ENCODE assay signal across 14 cellular contexts in genomic region chrX:88397551-88397950, GRCh38.
"Had no signal": no experiment of that assay in that cellular context is flagged by ENCODE, and none has a peak within 500 bp of the region (broad histone marks: within the 10 kb centered on the region; RNA-seq: fewer than 3 reads in every experiment).

No MANE protein-coding gene starts in this region.

- ATAC-seq: activated CD8-positive, alpha-beta memory T cell treated with anti-CD3 and anti-CD28 coated beads, Interleukin-2, amount 10 ng/mL, durations not matched to agents 7 days and 5 days; activated naive CD4-positive, alpha-beta T cell treated with anti-CD3 and anti-CD28 coated beads, Interleukin-2, amount 50 U/mL, for 72 hours; activated T-cell treated with anti-CD3 and anti-CD28 coated beads, Interleukin-2, amount 50 U/mL, for 4 hours; esophagus mucosa; natural killer cell treated with Interleukin-12 subunit alpha and Interleukin-12 subunit beta and Interleukin-15 and Interleukin-18, amount 100 ng/mL, for 72 hours had no signal

- H3K9me3 Mint-ChIP-seq: activated T-cell treated with anti-CD3 and anti-CD28 coated beads, Interleukin-2, amount 50 U/mL, for 4 hours; natural killer cell treated with Interleukin-12 subunit alpha and Interleukin-12 subunit beta and Interleukin-15 and Interleukin-18, amount 100 ng/mL, for 72 hours; stimulated activated naive CD8-positive, alpha-beta T cell treated with anti-CD3 and anti-CD28 coated beads, Interleukin-15, Interleukin-2, amounts not matched to agents 100 ng/mL and 50 ng/mL, for 24 hours had no signal

- DNase-seq: activated CD4-positive, alpha-beta T cell treated with anti-CD3 and anti-CD28 coated beads, Interleukin-2, amount 50 U/mL, for 48 hours; activated CD4-positive, CD25-positive, alpha-beta regulatory T cell treated with anti-CD3 and anti-CD28 coated beads, Interleukin-2, amount 50 U/mL, for 72 hours; activated CD8-positive, alpha-beta memory T cell treated with anti-CD3 and anti-CD28 coated beads, Interleukin-2, amount 10 ng/mL, durations not matched to agents 7 days and 5 days; activated effector memory CD4-positive, alpha-beta T cell treated with anti-CD3 and anti-CD28 coated beads, Interleukin-2, amount 50 U/mL, for 16 hours; activated T-cell treated with anti-CD3 and anti-CD28 coated beads, Interleukin-2, amount 50 U/mL, for 4 hours; brain microvascular endothelial cell; dermis blood vessel endothelial cell; stimulated activated CD4-positive, alpha-beta T cell treated with anti-CD3 and anti-CD28 coated beads, Interleukin-15, amount 100 ng/mL, for 24 hours; stimulated activated CD4-positive, alpha-beta T cell treated with anti-CD3 and anti-CD28 coated beads, Interleukin-4, amount 100 ng/mL, for 24 hours; testis had no signal

- H3K36me3 Mint-ChIP-seq: activated CD8-positive, alpha-beta memory T cell treated with anti-CD3 and anti-CD28 coated beads, Interleukin-2, amount 10 ng/mL, durations not matched to agents 7 days and 5 days; activated naive CD4-positive, alpha-beta T cell treated with anti-CD3 and anti-CD28 coated beads, Interleukin-2, amount 50 U/mL, for 72 hours; natural killer cell treated with Interleukin-12 subunit alpha and Interleukin-12 subunit beta and Interleukin-15 and Interleukin-18, amount 100 ng/mL, for 72 hours had no signal

- H3K4me3 Mint-ChIP-seq: activated CD8-positive, alpha-beta memory T cell treated with anti-CD3 and anti-CD28 coated beads, Interleukin-2, amount 10 ng/mL, durations not matched to agents 7 days and 5 days; activated T-cell treated with anti-CD3 and anti-CD28 coated beads, Interleukin-2, amount 50 U/mL, for 4 hours; natural killer cell treated with Interleukin-12 subunit alpha and Interleukin-12 subunit beta and Interleukin-15 and Interleukin-18, amount 100 ng/mL, for 72 hours; stimulated activated naive CD8-positive, alpha-beta T cell treated with anti-CD3 and anti-CD28 coated beads, Interleukin-15, Interleukin-2, amounts not matched to agents 100 ng/mL and 50 ng/mL, for 24 hours had no signal

- H3K27me3 Mint-ChIP-seq: activated CD8-positive, alpha-beta memory T cell treated with anti-CD3 and anti-CD28 coated beads, Interleukin-2, amount 10 ng/mL, durations not matched to agents 7 days and 5 days; natural killer cell treated with Interleukin-12 subunit alpha and Interleukin-12 subunit beta and Interleukin-15 and Interleukin-18, amount 100 ng/mL, for 72 hours; stimulated activated naive CD8-positive, alpha-beta T cell treated with anti-CD3 and anti-CD28 coated beads, Interleukin-15, Interleukin-2, amounts not matched to agents 100 ng/mL and 50 ng/mL, for 24 hours had no signal

- H3K27ac Mint-ChIP-seq: activated CD8-positive, alpha-beta memory T cell treated with anti-CD3 and anti-CD28 coated beads, Interleukin-2, amount 10 ng/mL, durations not matched to agents 7 days and 5 days; activated naive CD4-positive, alpha-beta T cell treated with anti-CD3 and anti-CD28 coated beads, Interleukin-2, amount 50 U/mL, for 72 hours; natural killer cell treated with Interleukin-12 subunit alpha and Interleukin-12 subunit beta and Interleukin-15 and Interleukin-18, amount 100 ng/mL, for 72 hours; stimulated activated naive CD8-positive, alpha-beta T cell treated with anti-CD3 and anti-CD28 coated beads, Interleukin-15, Interleukin-2, amounts not matched to agents 100 ng/mL and 50 ng/mL, for 24 hours had no signal

- H3K4me1 Mint-ChIP-seq: activated CD8-positive, alpha-beta memory T cell treated with anti-CD3 and anti-CD28 coated beads, Interleukin-2, amount 10 ng/mL, durations not matched to agents 7 days and 5 days had no signal
